In the genomic region with DNA sequence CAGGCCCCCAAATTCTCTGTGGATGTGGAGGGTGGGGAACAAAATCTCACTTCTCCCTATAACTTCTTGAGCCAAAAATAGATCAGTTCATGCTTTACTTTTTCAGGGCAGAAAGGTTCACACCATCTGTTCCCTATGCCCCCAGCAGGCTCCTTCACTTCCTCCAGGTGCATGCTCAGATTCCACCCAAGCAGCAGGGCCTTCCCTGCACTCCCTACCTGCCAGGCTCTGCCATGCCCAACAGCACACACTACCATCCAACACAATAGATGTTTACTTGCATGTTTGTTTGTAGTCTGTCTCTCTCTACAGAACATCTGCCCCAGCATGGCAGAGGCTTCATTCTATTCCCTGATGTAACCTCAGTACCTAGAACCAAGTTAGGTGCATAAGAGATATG, we compare ENCODE assay signal across 20 cellular contexts. TPM values are rescaled to one million over a fixed set of nuclear protein-coding genes. Genes with fewer than 3 reads are reported as not detected.
A peak's percentile ranks its signal among the peaks of the same experiment; 100 is the strongest.
DNase-seq lines count a peak whose midpoint lies in the region; ATAC-seq lines count a peak whose summit lies in the region.
"Had no signal": no experiment of that assay in that cellular context is flagged by ENCODE, and none has a peak within 500 bp of the region (broad histone marks: within the 10 kb centered on the region; RNA-seq: fewer than 3 reads in every experiment).

No MANE protein-coding gene starts in this region.

- H2AK5ac ChIP-seq in trophoblast cell (ENCODE audit: low read length) = no peak overlapping the region

- H3K79me2 ChIP-seq in trophoblast cell (ENCODE audit: control insufficient read depth, insufficient read depth, low read length, poor library complexity) = no peaks in the 10 kb centered on the region

- no peak overlapping the region for H2BK5ac ChIP-seq in trophoblast cell (ENCODE audit: low read depth, low read length, poor library complexity)

- H2BK120ac ChIP-seq in trophoblast cell (ENCODE audit: insufficient read depth, low read length, poor library complexity) = no peak overlapping the region

- no peak overlapping the region for H4K8ac ChIP-seq in trophoblast cell (ENCODE audit: low read depth, low read length)

- no peaks in the 10 kb centered on the region for H3K27me3 Mint-ChIP-seq in stimulated activated memory B cell treated with anti-CD40 and anti-IgM and Interleukin-4, amounts not matched to agents 10 μg/mL and 1 μg/mL and 100 μg/mL, for 72 hours
- H3K27me3 Mint-ChIP-seq: CD4-positive, CD25-positive, alpha-beta regulatory T cell had no signal

- H3K4me3 ChIP-seq in trophoblast cell (ENCODE audit: low read depth, low read length) = no peak overlapping the region
- H3K4me3 ChIP-seq: Peyer's patch, SJCRH30 had no signal

- peak; percentile 23 for DNase-seq in NCI-H748 (lab: John Stamatoyannopoulos, UW; ENCODE audit: unreplicated experiment)
- DNase-seq in NCI-H748 treated with DMSO at 0.1 percent for 48 hours (lab: John Stamatoyannopoulos, UW) = no peak
- peak; percentile 48 for DNase-seq in NCI-H2029 (lab: John Stamatoyannopoulos, UW)
- DNase-seq in NCI-H69 (lab: John Stamatoyannopoulos, UW) = peak; percentile 76
- DNase-seq in trophoblast cell = no peak
- no peak for DNase-seq in left colon
- DNase-seq: CD4-positive, CD25-positive, alpha-beta regulatory T cell; COR-L47; DMS53; GF-D8; Karpas-422; NCI-H187; NCI-H2227 treated with DMSO at 0.1 percent for 48 hours; NCI-H526; Peyer's patch; SJCRH30; T-cell had no signal

- no peak overlapping the region for H4K91ac ChIP-seq in trophoblast cell (ENCODE audit: low read depth, low read length)

- no peaks in the 10 kb centered on the region for H3K36me3 ChIP-seq in trophoblast cell (ENCODE audit: control insufficient read depth in 1 of 2, insufficient read depth in 2 of 2, low read length in 2 of 2)
- H3K36me3 ChIP-seq: Peyer's patch, SJCRH30 had no signal

- no peaks in the 10 kb centered on the region for H3K4me1 ChIP-seq in trophoblast cell (ENCODE audit: control insufficient read depth in 1 of 2, insufficient read depth in 2 of 2, low read length in 2 of 2)
- H3K4me1 ChIP-seq: Peyer's patch, SJCRH30 had no signal

- no peak overlapping the region for H3K23ac ChIP-seq in trophoblast cell (ENCODE audit: low read length)

- H3K9me3 Mint-ChIP-seq in stimulated activated memory B cell treated with anti-CD40 and anti-IgM and Interleukin-4, amounts not matched to agents 10 μg/mL and 1 μg/mL and 100 μg/mL, for 72 hours = peaks cover 8% of the 10 kb centered on the region

- H3K27ac Mint-ChIP-seq in stimulated activated memory B cell treated with anti-CD40 and anti-IgM and Interleukin-4, amounts not matched to agents 10 μg/mL and 1 μg/mL and 100 μg/mL, for 72 hours = no peak overlapping the region
- H3K27ac Mint-ChIP-seq: CD4-positive, CD25-positive, alpha-beta regulatory T cell; T-cell had no signal

- H2BK12ac ChIP-seq in trophoblast cell (ENCODE audit: low read length) = no peak overlapping the region

- no peak overlapping the region for H3K27ac ChIP-seq in trophoblast cell (ENCODE audit: low read depth, low read length)
- H3K27ac ChIP-seq: Peyer's patch, SJCRH30 had no signal

- H3K9ac ChIP-seq in trophoblast cell (ENCODE audit: low read length) = peak overlapping the region; percentile 28

- no peak overlapping the region for H3K4me2 ChIP-seq in trophoblast cell (ENCODE audit: low read length)

- no peak overlapping the region for H3K14ac ChIP-seq in trophoblast cell (ENCODE audit: low read length)

- no peak overlapping the region for H2AFZ ChIP-seq in trophoblast cell (ENCODE audit: insufficient read depth, low read length, poor library complexity)

- H3K36me3 Mint-ChIP-seq in stimulated activated memory B cell treated with anti-CD40 and anti-IgM and Interleukin-4, amounts not matched to agents 10 μg/mL and 1 μg/mL and 100 μg/mL, for 72 hours = no peaks in the 10 kb centered on the region
- H3K36me3 Mint-ChIP-seq: CD4-positive, CD25-positive, alpha-beta regulatory T cell; T-cell had no signal

- H3K79me1 ChIP-seq in trophoblast cell (ENCODE audit: low read length) = no peaks in the 10 kb centered on the region

- no peak overlapping the region for H3K4ac ChIP-seq in trophoblast cell (ENCODE audit: low read depth, low read length)

- no peaks in the 10 kb centered on the region for H3K4me1 Mint-ChIP-seq in stimulated activated memory B cell treated with anti-CD40 and anti-IgM and Interleukin-4, amounts not matched to agents 10 μg/mL and 1 μg/mL and 100 μg/mL, for 72 hours
- H3K4me1 Mint-ChIP-seq: CD4-positive, CD25-positive, alpha-beta regulatory T cell; T-cell had no signal

- H3K4me3 Mint-ChIP-seq in stimulated activated memory B cell treated with anti-CD40 and anti-IgM and Interleukin-4, amounts not matched to agents 10 μg/mL and 1 μg/mL and 100 μg/mL, for 72 hours = no peak overlapping the region
- H3K4me3 Mint-ChIP-seq: CD4-positive, CD25-positive, alpha-beta regulatory T cell; T-cell had no signal

- no peak overlapping the region for H3K18ac ChIP-seq in trophoblast cell (ENCODE audit: low read length)

- intact Hi-C loops in left colon (cut with DNase I, micrococcal nuclease) = no loop called here

- H3K27me3 ChIP-seq in trophoblast cell (ENCODE audit: insufficient read depth, low read length) = no peaks in the 10 kb centered on the region
- H3K27me3 ChIP-seq: Peyer's patch, SJCRH30 had no signal

- H3K9me3 ChIP-seq in trophoblast cell (ENCODE audit: insufficient read depth, low read depth, low read length) = peaks cover 2% of the 10 kb centered on the region
- H3K9me3 ChIP-seq: SJCRH30 had no signal

- no peak for ATAC-seq in stimulated activated memory B cell treated with anti-CD40 and anti-IgM and Interleukin-4, amounts not matched to agents 10 μg/mL and 1 μg/mL and 100 μg/mL, for 72 hours
- ATAC-seq in GM21515 (IDR thresholded peaks at IDR 0.05; ENCODE audit: unreplicated experiment) (no peak), left colon (no peak)
- ATAC-seq: T-cell had no signal

- no peak overlapping the region for H4K12ac ChIP-seq in trophoblast cell (ENCODE audit: low read depth, low read length)

RNA-seq across cellular contexts. Expression of a gene that starts 43.3 kb away (rescaled TPM):
- polyA plus RNA-seq in trophoblast cell (2013) = 6.6 and 6.9 TPM in 2 replicates
- 1 to 10 TPM; 2.5 to 5.5 TPM for total RNA-seq in left colon
- total RNA-seq: CD4-positive, CD25-positive, alpha-beta regulatory T cell; M059J had no signal

Comparison
In these comparisons a context has a peak if more than half of its experiments do, and no peak if none do; other contexts are left out.
1. DNase-seq: peak in NCI-H748 (single experiment), NCI-H2029 (single experiment) and NCI-H69 (single experiment); none in NCI-H748 treated with DMSO at 0.1 percent for 48 hours (single experiment), trophoblast cell (0 of 2) and left colon (0 of 2).